1 cellular context compared by ENCODE assay signal in genomic region chr10:71725249-71725648, GRCh38.
A peak's percentile ranks its signal among the peaks of the same experiment; 100 is the strongest.
TF ChIP-seq lines count a peak whose summit lies in the region.

No MANE protein-coding gene starts in this region.

TF ChIP-seq in K562, 482 proteins besides CTCF, POLR2A, EP300 and RAD21:
- TF ChIP-seq RFX1 (IDR thresholded peaks at IDR 0.05) (peak; percentile 87), MTA1 (IDR thresholded peaks at IDR 0.05; ENCODE audit: borderline replicate concordance) (no peak)
